Comparison of ENCODE assay signal across 27 cellular contexts in the genomic region with DNA sequence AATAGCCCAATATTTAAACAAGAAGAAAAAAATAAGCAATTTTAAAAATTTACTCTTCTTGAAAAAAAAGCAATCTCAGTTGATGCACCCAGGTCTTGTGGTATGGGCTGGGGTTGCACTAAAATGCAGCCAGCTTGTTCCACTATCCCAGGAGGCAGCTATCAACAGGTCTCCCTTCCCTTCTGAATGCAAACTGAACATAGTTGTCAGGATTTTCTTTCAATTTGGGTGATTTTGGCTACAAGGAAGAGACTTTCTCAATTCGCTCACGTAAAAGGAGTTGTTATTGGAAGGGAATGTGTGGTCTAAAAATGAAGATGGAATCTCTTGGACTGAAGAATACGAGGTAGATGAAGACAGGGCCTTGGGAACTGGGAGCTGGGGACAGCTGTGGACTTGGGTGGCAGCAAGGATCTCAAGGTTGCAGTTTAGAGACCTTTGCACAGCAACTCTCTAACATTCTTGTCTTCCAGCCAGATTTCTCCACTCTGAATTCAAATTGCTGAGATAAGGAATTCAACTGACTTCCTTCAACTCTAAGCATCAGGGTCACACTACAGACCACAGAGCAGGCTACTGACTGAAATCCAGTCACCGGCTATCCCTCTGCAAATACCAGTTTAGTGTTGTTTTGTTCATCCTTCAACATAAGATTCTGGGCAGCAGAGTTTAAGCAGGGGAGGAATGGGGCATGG. TPM values are rescaled to one million over a fixed set of nuclear protein-coding genes. Genes with fewer than 3 reads are reported as not detected.
DNase-seq lines count a peak whose midpoint lies in the region; ATAC-seq, FAIRE-seq and TF ChIP-seq lines count a peak whose summit lies in the region.
"Had no signal": no experiment of that assay in that cellular context is flagged by ENCODE, and none has a peak within 500 bp of the region (broad histone marks: within the 10 kb centered on the region; RNA-seq: fewer than 3 reads in every experiment).

No MANE protein-coding gene starts in this region.

- H3K27ac ChIP-seq in right atrium auricular region: no peak overlapping the region
- H3K27ac ChIP-seq in colonic mucosa: peak overlapping the region; percentile 8
- H3K27ac ChIP-seq in lung (ENCODE audit: low read depth in 1 of 2, low read length in 1 of 2): no peak overlapping the region
- H3K27ac ChIP-seq in thyroid gland: no peak overlapping the region
- H3K27ac ChIP-seq: GM23248, KMS-11, SJSA1 had no signal

- no peak overlapping the region for H3K9ac ChIP-seq in colonic mucosa (ENCODE audit: low read depth in 2 of 2, low read length in 2 of 2)
- H3K9ac ChIP-seq: GM23248, KMS-11 had no signal

- peaks cover 3 to 5% of the 10 kb centered on the region in 2 donors for H3K27me3 ChIP-seq in right atrium auricular region
- peaks cover 10% of the 10 kb centered on the region for H3K27me3 ChIP-seq in colonic mucosa
- no peaks in the 10 kb centered on the region for H3K27me3 ChIP-seq in lung (ENCODE audit: control insufficient read depth, insufficient read depth)
- no peaks in the 10 kb centered on the region for H3K27me3 ChIP-seq in thyroid gland
- H3K27me3 ChIP-seq: SJSA1 had no signal

- intact Hi-C loops in Right ventricle myocardium inferior (cut with DNase I): no loop called here
- intact Hi-C loops in colonic mucosa (cut with DNase I): no loop called here
- intact Hi-C loops in thyroid gland (cut with DNase I): no loop called here

- DNase-seq in Right ventricle myocardium inferior (ENCODE audit: missing footprints) (no peak), right atrium auricular region (ENCODE audit: low spot score) (no peak), colonic mucosa (no peak), lung (ENCODE audit: low spot score) (no peak), thyroid gland (peak; percentile 18 to 22), urothelium cell line (ENCODE audit: low spot score) (no peak), midbrain (lab: John Stamatoyannopoulos, UW) (no peak), NCI-H510A treated with DMSO at 0.1 percent for 48 hours (lab: John Stamatoyannopoulos, UW) (no peak)
- DNase-seq: 8988T; activated CD4-positive, alpha-beta T cell treated with anti-CD3 and anti-CD28 coated beads for 4 hours; activated gamma-delta T cell treated with Interleukin-2 at 50 U/mL for 16 hours; activated T-cell treated with anti-CD3 and anti-CD28 coated beads, Interleukin-2, amount 50 U/mL, for 24 hours; CD8-positive, alpha-beta T cell; dermis blood vessel endothelial cell; GDM1; GM23248; NCI-H1436 treated with DMSO at 0.1 percent for 48 hours; NCI-H524 treated with DMSO at 0.1 percent for 48 hours; nephron progenitor cell; stimulated activated CD4-positive, alpha-beta T cell treated with anti-CD3 and anti-CD28 coated beads, Interleukin-1b, Interleukin-23, amount 100 ng/mL, for 48 hours; T-helper 17 cell; trophoblast cell had no signal

- peaks cover 0 to 25% of the 10 kb centered on the region in 2 donors for H3K4me1 ChIP-seq in right atrium auricular region
- no peaks in the 10 kb centered on the region for H3K4me1 ChIP-seq in colonic mucosa
- peaks cover 0 to 15% of the 10 kb centered on the region in 2 donors for H3K4me1 ChIP-seq in lung (ENCODE audit: control insufficient read depth in 2 of 2, insufficient read depth in 2 of 2, low read length in 2 of 2)
- peaks cover 29 to 30% of the 10 kb centered on the region in 2 donors for H3K4me1 ChIP-seq in thyroid gland
- H3K4me1 ChIP-seq: SJSA1 had no signal

- WGBS in lung, 2 donors: 67 to 81% methylated on average over 4 of the region's 4 CpGs
- WGBS in thyroid gland, 2 donors: 53 to 62% methylated on average over 4 of the region's 4 CpGs

- TF ChIP-seq CTCF in right atrium auricular region (IDR thresholded peaks at IDR 0.05) (no peak), colonic mucosa (IDR thresholded peaks at IDR 0.05) (no peak), lung (IDR thresholded peaks at IDR 0.05; ENCODE audit: control extremely low read depth, extremely low read depth) (no peak), thyroid gland (IDR thresholded peaks at IDR 0.05) (no peak)

- H3K4me3 ChIP-seq in right atrium auricular region (no peak overlapping the region), colonic mucosa (no peak overlapping the region), lung (no peak overlapping the region), thyroid gland (replicated peaks in 1 of 3) (no peak overlapping the region)
- H3K4me3 ChIP-seq: GM23248, SJSA1 had no signal

- ATAC-seq in Right ventricle myocardium inferior (peak; percentile 37), lung (ENCODE audit: insufficient read depth, low FRiP score) (peak; percentile 49)
- ATAC-seq: CD8-positive, alpha-beta T cell; T-helper 17 cell had no signal

- no peak for FAIRE-seq in urothelium cell line (lab: Jason Lieb, UNC)
- FAIRE-seq: RCC 7860 had no signal

- H3K36me3 ChIP-seq in right atrium auricular region (no peaks in the 10 kb centered on the region), colonic mucosa (no peaks in the 10 kb centered on the region), lung (ENCODE audit: control insufficient read depth in 2 of 2, insufficient read depth in 2 of 2, low read length in 2 of 2) (no peaks in the 10 kb centered on the region), thyroid gland (no peaks in the 10 kb centered on the region)
- H3K36me3 ChIP-seq: SJSA1 had no signal

- no peak for TF ChIP-seq POLR2A in thyroid gland (IDR thresholded peaks at IDR 0.05)

- H3K9me3 ChIP-seq in right atrium auricular region: no peaks in the 10 kb centered on the region
- H3K9me3 ChIP-seq in colonic mucosa: no peaks in the 10 kb centered on the region
- peaks cover 0 to 2% of the 10 kb centered on the region in 2 donors for H3K9me3 ChIP-seq in lung (ENCODE audit: control insufficient read depth in 2 of 2, insufficient read depth in 1 of 2, low read length in 1 of 2)
- no peaks in the 10 kb centered on the region for H3K9me3 ChIP-seq in thyroid gland
- H3K9me3 ChIP-seq: SJSA1 had no signal

RNA-seq across cellular contexts. Expression of gene TMEM26, which starts 3.1 kb away (rescaled TPM):
- total RNA-seq in Right ventricle myocardium inferior (0.95 TPM), right atrium auricular region (under 1 TPM; 0.08 to 0.11 TPM), colonic mucosa (under 1 TPM; 0.32 to 0.50 TPM), lung (1 to 10 TPM; 1.2 to 5.8 TPM), thyroid gland (under 1 TPM; 0.29 to 0.89 (median 0.54) TPM)
- under 1 TPM; 0.16 to 0.41 TPM for polyA plus RNA-seq in lung
- total RNA-seq: activated CD8-positive, alpha-beta memory T cell treated with anti-CD3 and anti-CD28 coated beads for 36 hours; CD8-positive, alpha-beta T cell; dermis blood vessel endothelial cell; GM23248; HT-29; SJSA1; T-helper 17 cell had no signal

Comparison
In these comparisons a context has a peak if more than half of its experiments do, and no peak if none do; other contexts are left out.
1. DNase-seq: peak in thyroid gland (2 of 2); none in Right ventricle myocardium inferior (single experiment), right atrium auricular region (single experiment), colonic mucosa (single experiment), lung (single experiment), urothelium cell line (single experiment), midbrain (single experiment) and NCI-H510A treated with DMSO at 0.1 percent for 48 hours (single experiment).